ENCODE assay signal across 1 cellular context in the genomic region with DNA sequence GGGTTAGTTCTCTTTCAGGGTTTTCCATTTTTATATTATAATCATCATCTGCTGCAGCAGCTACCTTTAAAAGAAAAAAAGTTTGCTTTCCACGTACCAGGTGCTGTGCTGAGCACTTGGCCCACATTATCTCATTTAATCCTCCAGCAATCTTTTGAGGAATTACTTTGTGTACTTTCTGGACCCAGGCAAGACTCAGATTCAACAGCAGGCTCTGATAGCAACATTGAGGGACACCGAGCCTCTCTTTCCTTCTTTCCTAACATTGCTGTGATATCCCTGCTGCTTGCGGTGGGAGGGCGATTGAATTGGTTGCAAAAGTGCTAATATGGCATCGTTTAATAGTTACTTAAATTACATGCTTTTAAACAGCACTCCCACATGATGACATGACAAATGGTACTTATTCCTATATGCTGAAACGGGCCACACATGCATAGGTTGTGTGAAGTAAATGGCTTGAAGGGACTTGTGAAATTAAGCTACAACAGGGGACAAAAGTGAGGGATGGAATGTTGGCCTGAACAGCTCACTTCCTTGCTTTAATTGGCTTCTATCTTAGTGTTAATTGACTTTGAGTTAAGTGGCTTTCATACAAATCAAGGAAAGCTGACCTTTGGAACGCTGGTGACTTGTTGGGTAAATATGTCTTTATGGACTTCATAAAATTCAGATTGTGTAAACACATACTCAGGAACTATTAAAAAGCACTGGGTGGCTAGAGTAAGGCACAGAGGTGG.
TF ChIP-seq lines count a peak whose summit lies in the region.

No MANE protein-coding gene starts in this region.

TF ChIP-seq in HepG2, 621 proteins besides CTCF, POLR2A, EP300 and RAD21 (continued from another document):
- TF ChIP-seq, protein P1, sequence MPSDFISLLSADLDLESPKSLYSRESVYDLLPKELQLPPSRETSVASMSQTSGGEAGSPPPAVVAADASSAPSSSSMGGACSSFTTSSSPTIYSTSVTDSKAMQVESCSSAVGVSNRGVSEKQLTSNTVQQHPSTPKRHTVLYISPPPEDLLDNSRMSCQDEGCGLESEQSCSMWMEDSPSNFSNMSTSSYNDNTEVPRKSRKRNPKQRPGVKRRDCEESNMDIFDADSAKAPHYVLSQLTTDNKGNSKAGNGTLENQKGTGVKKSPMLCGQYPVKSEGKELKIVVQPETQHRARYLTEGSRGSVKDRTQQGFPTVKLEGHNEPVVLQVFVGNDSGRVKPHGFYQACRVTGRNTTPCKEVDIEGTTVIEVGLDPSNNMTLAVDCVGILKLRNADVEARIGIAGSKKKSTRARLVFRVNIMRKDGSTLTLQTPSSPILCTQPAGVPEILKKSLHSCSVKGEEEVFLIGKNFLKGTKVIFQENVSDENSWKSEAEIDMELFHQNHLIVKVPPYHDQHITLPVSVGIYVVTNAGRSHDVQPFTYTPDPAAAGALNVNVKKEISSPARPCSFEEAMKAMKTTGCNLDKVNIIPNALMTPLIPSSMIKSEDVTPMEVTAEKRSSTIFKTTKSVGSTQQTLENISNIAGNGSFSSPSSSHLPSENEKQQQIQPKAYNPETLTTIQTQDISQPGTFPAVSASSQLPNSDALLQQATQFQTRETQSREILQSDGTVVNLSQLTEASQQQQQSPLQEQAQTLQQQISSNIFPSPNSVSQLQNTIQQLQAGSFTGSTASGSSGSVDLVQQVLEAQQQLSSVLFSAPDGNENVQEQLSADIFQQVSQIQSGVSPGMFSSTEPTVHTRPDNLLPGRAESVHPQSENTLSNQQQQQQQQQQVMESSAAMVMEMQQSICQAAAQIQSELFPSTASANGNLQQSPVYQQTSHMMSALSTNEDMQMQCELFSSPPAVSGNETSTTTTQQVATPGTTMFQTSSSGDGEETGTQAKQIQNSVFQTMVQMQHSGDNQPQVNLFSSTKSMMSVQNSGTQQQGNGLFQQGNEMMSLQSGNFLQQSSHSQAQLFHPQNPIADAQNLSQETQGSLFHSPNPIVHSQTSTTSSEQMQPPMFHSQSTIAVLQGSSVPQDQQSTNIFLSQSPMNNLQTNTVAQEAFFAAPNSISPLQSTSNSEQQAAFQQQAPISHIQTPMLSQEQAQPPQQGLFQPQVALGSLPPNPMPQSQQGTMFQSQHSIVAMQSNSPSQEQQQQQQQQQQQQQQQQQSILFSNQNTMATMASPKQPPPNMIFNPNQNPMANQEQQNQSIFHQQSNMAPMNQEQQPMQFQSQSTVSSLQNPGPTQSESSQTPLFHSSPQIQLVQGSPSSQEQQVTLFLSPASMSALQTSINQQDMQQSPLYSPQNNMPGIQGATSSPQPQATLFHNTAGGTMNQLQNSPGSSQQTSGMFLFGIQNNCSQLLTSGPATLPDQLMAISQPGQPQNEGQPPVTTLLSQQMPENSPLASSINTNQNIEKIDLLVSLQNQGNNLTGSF (CRISPR knock-in tag; IDR thresholded peaks at IDR 0.05), result no peak
- TF ChIP-seq ZNF260 (CRISPR knock-in tag; IDR thresholded peaks at IDR 0.05; ENCODE audit: borderline replicate concordance, low read depth) (no peak), POGZ (CRISPR knock-in tag; IDR thresholded peaks at IDR 0.05) (0 out of 2 replicates have a peak, but pooled peaks have one; percentile 34), FOXA3 (CRISPR knock-in tag; IDR thresholded peaks at IDR 0.05) (peak; percentile 64), TBX2 (CRISPR knock-in tag; IDR thresholded peaks at IDR 0.05; ENCODE audit: borderline replicate concordance) (peak; percentile 71; the same call in 1 of the 2 replicates), PCBP1 (IDR thresholded peaks at IDR 0.05; ENCODE audit: borderline replicate concordance, low read depth, low read length) (no peak), HNF4A (CRISPR knock-in tag; IDR thresholded peaks at IDR 0.05) (peak; percentile 42), LCORL (IDR thresholded peaks at IDR 0.05) (no peak), LCORL (CRISPR knock-in tag; IDR thresholded peaks at IDR 0.05) (0 out of 2 replicates have a peak, but pooled peaks have one; percentile 36), ELF1 (CRISPR knock-in tag; IDR thresholded peaks at IDR 0.05) (0 out of 2 replicates have a peak, but pooled peaks have one; percentile 15), FOXA1 (IDR thresholded peaks at IDR 0.05) (peak; percentile 10; the same call in 1 of the 2 replicates), FOXA1 (CRISPR knock-in tag; IDR thresholded peaks at IDR 0.05) (peak; percentile 32; the same call in 1 of the 2 replicates), SNAPC2 (CRISPR knock-in tag; IDR thresholded peaks at IDR 0.05) (peak; percentile 35; the same call in 1 of the 2 replicates), MTA1 (CRISPR knock-in tag; IDR thresholded peaks at IDR 0.05; ENCODE audit: borderline replicate concordance) (no peak), HMG20A (CRISPR knock-in tag; IDR thresholded peaks at IDR 0.05; ENCODE audit: borderline replicate concordance) (peak; percentile 26; the same call in 1 of the 2 replicates)
- TF ChIP-seq, protein P2, sequence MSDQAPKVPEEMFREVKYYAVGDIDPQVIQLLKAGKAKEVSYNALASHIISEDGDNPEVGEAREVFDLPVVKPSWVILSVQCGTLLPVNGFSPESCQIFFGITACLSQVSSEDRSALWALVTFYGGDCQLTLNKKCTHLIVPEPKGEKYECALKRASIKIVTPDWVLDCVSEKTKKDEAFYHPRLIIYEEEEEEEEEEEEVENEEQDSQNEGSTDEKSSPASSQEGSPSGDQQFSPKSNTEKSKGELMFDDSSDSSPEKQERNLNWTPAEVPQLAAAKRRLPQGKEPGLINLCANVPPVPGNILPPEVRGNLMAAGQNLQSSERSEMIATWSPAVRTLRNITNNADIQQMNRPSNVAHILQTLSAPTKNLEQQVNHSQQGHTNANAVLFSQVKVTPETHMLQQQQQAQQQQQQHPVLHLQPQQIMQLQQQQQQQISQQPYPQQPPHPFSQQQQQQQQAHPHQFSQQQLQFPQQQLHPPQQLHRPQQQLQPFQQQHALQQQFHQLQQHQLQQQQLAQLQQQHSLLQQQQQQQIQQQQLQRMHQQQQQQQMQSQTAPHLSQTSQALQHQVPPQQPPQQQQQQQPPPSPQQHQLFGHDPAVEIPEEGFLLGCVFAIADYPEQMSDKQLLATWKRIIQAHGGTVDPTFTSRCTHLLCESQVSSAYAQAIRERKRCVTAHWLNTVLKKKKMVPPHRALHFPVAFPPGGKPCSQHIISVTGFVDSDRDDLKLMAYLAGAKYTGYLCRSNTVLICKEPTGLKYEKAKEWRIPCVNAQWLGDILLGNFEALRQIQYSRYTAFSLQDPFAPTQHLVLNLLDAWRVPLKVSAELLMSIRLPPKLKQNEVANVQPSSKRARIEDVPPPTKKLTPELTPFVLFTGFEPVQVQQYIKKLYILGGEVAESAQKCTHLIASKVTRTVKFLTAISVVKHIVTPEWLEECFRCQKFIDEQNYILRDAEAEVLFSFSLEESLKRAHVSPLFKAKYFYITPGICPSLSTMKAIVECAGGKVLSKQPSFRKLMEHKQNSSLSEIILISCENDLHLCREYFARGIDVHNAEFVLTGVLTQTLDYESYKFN (CRISPR knock-in tag; conservative IDR thresholded peaks at IDR 0.05), result peak; percentile 27; the same call in 1 of the 2 replicates
- TF ChIP-seq, protein P3, sequence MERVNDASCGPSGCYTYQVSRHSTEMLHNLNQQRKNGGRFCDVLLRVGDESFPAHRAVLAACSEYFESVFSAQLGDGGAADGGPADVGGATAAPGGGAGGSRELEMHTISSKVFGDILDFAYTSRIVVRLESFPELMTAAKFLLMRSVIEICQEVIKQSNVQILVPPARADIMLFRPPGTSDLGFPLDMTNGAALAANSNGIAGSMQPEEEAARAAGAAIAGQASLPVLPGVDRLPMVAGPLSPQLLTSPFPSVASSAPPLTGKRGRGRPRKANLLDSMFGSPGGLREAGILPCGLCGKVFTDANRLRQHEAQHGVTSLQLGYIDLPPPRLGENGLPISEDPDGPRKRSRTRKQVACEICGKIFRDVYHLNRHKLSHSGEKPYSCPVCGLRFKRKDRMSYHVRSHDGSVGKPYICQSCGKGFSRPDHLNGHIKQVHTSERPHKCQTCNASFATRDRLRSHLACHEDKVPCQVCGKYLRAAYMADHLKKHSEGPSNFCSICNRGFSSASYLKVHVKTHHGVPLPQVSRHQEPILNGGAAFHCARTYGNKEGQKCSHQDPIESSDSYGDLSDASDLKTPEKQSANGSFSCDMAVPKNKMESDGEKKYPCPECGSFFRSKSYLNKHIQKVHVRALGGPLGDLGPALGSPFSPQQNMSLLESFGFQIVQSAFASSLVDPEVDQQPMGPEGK (CRISPR knock-in tag; IDR thresholded peaks at IDR 0.05), result 0 out of 2 replicates have a peak, but pooled peaks have one; percentile 10
- TF ChIP-seq, protein P4, sequence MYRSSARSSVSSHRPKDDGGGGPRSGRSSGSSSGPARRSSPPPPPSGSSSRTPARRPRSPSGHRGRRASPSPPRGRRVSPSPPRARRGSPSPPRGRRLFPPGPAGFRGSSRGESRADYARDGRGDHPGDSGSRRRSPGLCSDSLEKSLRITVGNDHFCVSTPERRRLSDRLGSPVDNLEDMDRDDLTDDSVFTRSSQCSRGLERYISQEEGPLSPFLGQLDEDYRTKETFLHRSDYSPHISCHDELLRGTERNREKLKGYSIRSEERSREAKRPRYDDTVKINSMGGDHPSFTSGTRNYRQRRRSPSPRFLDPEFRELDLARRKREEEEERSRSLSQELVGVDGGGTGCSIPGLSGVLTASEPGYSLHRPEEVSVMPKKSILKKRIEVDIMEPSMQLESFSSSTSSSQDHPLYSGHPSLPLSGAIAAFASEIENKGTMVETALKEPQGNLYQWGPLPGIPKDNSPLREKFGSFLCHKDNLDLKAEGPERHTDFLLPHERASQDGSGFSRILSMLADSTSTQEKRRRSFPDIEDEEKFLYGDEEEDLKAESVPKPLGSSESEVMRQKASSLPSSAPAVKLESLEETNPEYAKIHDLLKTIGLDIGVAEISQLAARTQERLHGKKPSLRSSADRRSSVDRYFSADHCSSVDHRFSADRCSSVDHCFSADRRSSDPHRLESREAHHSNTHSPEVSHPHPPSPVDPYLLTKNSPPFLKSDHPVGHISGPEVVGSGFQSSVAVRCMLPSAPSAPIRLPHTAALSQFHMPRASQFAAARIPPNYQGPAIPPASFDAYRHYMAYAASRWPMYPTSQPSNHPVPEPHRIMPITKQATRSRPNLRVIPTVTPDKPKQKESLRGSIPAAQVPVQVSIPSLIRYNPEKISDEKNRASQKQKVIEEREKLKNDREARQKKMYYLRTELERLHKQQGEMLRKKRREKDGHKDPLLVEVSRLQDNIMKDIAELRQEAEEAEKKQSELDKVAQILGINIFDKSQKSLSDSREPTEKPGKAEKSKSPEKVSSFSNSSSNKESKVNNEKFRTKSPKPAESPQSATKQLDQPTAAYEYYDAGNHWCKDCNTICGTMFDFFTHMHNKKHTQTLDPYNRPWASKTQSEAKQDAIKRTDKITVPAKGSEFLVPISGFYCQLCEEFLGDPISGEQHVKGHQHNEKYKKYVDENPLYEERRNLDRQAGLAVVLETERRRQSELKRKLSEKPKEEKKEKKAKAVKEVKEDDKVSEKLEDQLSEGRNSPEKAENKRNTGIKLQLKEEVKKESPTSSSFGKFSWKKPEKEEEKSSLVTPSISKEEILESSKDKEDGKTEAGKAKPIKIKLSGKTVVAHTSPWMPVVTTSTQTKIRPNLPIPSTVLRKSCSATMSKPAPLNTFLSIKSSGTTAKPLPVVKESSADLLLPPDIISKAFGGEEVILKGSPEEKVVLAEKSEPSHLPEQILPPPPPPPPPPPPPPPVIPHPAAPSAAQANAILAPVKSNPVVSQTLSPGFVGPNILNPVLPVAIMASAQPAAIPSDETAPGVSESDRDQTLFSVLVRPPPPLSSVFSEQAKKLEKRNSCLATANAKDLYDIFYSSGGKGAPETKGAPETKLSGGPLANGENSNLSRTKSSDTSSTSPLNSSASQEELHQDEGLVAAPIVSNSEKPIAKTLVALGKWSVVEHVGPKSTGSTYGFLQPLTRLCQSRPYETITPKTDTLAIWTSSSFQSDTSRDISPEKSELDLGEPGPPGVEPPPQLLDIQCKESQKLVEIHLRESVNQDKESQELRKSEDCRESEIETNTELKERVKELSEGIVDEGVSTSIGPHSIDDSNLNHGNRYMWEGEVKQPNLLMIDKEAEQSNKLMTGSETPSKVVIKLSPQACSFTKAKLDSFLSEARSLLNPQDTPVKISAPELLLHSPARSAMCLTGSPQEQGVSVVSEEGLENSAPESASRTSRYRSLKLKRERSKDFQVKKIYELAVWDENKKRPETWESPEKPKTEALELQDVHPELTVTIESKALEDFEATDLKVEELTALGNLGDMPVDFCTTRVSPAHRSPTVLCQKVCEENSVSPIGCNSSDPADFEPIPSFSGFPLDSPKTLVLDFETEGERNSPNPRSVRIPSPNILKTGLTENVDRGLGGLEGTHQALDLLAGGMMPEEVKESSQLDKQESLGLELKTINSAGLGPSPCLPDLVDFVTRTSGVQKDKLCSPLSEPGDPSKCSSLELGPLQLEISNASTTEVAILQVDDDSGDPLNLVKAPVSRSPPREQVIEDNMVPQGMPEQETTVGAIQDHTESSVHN (CRISPR knock-in tag; IDR thresholded peaks at IDR 0.05), result no peak
